In the genomic region with DNA sequence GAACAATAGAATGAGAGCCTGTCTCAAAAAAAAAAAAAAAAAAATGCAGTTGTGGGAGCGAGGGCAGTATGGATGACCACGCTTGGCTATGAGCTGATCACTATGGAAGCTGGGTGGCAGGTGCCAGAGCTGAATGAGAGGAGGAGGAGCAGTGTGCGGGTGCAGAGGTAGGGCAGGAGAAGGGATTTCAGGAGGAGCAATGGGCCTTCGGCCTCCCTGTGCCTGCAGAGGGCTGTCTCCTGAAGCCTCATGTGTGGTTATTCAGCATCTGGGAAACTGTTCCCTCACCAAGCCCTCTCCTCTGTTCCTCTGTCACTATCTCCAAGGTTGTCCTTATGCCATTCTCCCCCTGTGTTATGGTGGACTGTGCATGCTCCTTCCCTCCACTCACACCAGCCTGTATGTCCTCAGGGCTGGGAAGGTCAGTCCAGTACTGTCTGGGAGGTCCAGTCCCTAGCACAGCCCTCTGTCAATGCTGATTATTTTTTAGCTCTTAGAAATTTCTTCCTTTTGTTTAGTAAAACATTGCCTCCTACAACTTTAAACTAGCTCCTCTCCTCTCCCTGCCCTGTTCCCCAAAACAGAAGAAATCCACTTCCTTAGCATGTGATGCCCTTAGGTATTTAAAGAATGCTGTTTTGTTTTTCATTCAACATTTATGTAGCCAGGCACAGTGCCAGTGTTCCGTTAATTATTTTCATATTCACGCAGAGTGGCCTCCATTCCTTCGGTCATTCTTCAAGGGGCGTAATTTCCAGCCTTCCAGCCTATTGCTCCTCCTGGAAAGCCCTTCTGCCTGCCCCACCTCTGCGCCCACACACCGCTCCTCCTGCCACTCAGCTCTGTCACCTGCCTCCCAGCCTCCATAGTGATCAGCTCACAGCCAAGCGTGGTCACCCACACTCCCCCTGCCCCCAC, we compare ENCODE assay signal across 10 cellular contexts. TPM values are rescaled to one million over a fixed set of nuclear protein-coding genes. Genes with fewer than 3 reads are reported as not detected.
DNase-seq lines count a peak whose midpoint lies in the region; TF ChIP-seq lines count a peak whose summit lies in the region.
"Had no signal": no experiment of that assay in that cellular context is flagged by ENCODE, and none has a peak within 500 bp of the region (broad histone marks: within the 10 kb centered on the region; RNA-seq: fewer than 3 reads in every experiment).

No MANE protein-coding gene starts in this region.

- H3K27me3 ChIP-seq in SJSA1 (replicated peaks), result no peaks in the 10 kb centered on the region

- CTCF ChIA-PET in Calu3 (lab: Charles Lee), result interaction anchor here (0.6 to 2.7 kb wide), 13 partner anchors 10 to 401 kb away, joined by 3 to 21 read pairs (median 4); a partner anchor contains a TSS

- no peaks in the 10 kb centered on the region for H3K9me3 ChIP-seq in SJSA1 (replicated peaks)

- no peak for TF ChIP-seq CTCF in Calu3 (IDR thresholded peaks at IDR 0.05; ENCODE audit: unreplicated experiment)
- no peak for TF ChIP-seq CTCF in fibroblast of the aortic adventitia (IDR thresholded peaks at IDR 0.05; ENCODE audit: insufficient read depth, low read length)
- TF ChIP-seq CTCF in glutamatergic neuron (IDR thresholded peaks at IDR 0.05; ENCODE audit: partially characterized antibody, unreplicated experiment), result no peak

- no peaks in the 10 kb centered on the region for H3K9me3 Mint-ChIP-seq in Calu3 (ENCODE audit: low read depth, unreplicated experiment)
- H3K9me3 Mint-ChIP-seq in glutamatergic neuron (ENCODE audit: unreplicated experiment), result peaks cover 2% of the 10 kb centered on the region
- H3K9me3 Mint-ChIP-seq: activated naive CD4-positive, alpha-beta T cell treated with anti-CD3 and anti-CD28 coated beads for 36 hours had no signal

- no TSS peak for BruUV-seq in Calu3 (replicated peaks; lab: Mats Ljungman, UMichigan)

- H3K4me3 Mint-ChIP-seq in Calu3 (ENCODE audit: low read depth, unreplicated experiment) (peak overlapping the region; percentile 23), glutamatergic neuron (ENCODE audit: unreplicated experiment) (no peak overlapping the region)
- H3K4me3 Mint-ChIP-seq: activated naive CD4-positive, alpha-beta T cell treated with anti-CD3 and anti-CD28 coated beads for 36 hours had no signal

- H3K27ac Mint-ChIP-seq in Calu3 (ENCODE audit: unreplicated experiment), result peak overlapping the region; percentile 63
- no peak overlapping the region for H3K27ac Mint-ChIP-seq in glutamatergic neuron (ENCODE audit: unreplicated experiment)
- H3K27ac Mint-ChIP-seq: activated naive CD4-positive, alpha-beta T cell treated with anti-CD3 and anti-CD28 coated beads for 36 hours had no signal

- peaks cover 29% of the 10 kb centered on the region for H3K4me1 ChIP-seq in SJSA1 (replicated peaks)

- intact Hi-C loops in Calu3 (cut with micrococcal nuclease; ENCODE audit: unreplicated experiment), result no loop called here
- intact Hi-C loops in posterior vena cava (cut with DNase I), result no loop called here

- peaks cover 37% of the 10 kb centered on the region for H3K4me1 Mint-ChIP-seq in Calu3 (ENCODE audit: low read depth, unreplicated experiment)
- no peaks in the 10 kb centered on the region for H3K4me1 Mint-ChIP-seq in glutamatergic neuron (ENCODE audit: low read depth, unreplicated experiment)

- H3K4me3 ChIP-seq in SJSA1, result no peak overlapping the region
- no peak overlapping the region for H3K4me3 ChIP-seq in fibroblast of the aortic adventitia (ENCODE audit: low read depth, low read length)
- H3K4me3 ChIP-seq: K562 had no signal

- peak overlapping the region; percentile 48 for H3K27ac ChIP-seq in SJSA1

- DNase-seq in Calu3 (peak; percentile 91), SJSA1 (ENCODE audit: low read depth in 1 of 2, low spot score in 2 of 2) (peak; percentile 87 to 93), fibroblast of the aortic adventitia (ENCODE audit: low read depth) (peak; percentile 84), posterior vena cava (ENCODE audit: low spot score) (peak; percentile 19), COR-L47 (lab: John Stamatoyannopoulos, UW) (no peak), NCI-H2081 (lab: John Stamatoyannopoulos, UW) (no peak), NCI-H1105 treated with DMSO at 0.1 percent for 48 hours (lab: John Stamatoyannopoulos, UW) (no peak), glutamatergic neuron (no peak)
- DNase-seq: activated naive CD4-positive, alpha-beta T cell treated with anti-CD3 and anti-CD28 coated beads for 36 hours had no signal

- H3K36me3 ChIP-seq in SJSA1, result no peaks in the 10 kb centered on the region

- H3K36me3 Mint-ChIP-seq in Calu3 (ENCODE audit: insufficient read depth, unreplicated experiment) (peaks cover 16% of the 10 kb centered on the region), glutamatergic neuron (ENCODE audit: unreplicated experiment) (no peaks in the 10 kb centered on the region)

- no peaks in the 10 kb centered on the region for H3K27me3 Mint-ChIP-seq in Calu3 (ENCODE audit: unreplicated experiment)
- H3K27me3 Mint-ChIP-seq in glutamatergic neuron (ENCODE audit: unreplicated experiment), result no peaks in the 10 kb centered on the region

RNA-seq across cellular contexts. Expression of a gene that starts 48.9 kb away (rescaled TPM):
- total RNA-seq in Calu3 (2022) (5.0 and 5.6 TPM in 2 replicates), fibroblast of the aortic adventitia (ENCODE audit: low replicate concordance) (2.2 and 4.5 TPM in 2 replicates), posterior vena cava (1 to 10 TPM; 2.0 to 2.3 TPM), glutamatergic neuron (ENCODE audit: unreplicated experiment) (4.7 TPM)
- 3.6 TPM in 2 replicates for total RNA-seq in SJSA1 (2014; rRNA removed; shearing (Covaris generic))

Comparison
In these comparisons a context has a peak if more than half of its experiments do, and no peak if none do; other contexts are left out.
1. DNase-seq: peak in Calu3 (single experiment), SJSA1 (2 of 2), fibroblast of the aortic adventitia (single experiment) and posterior vena cava (single experiment); none in COR-L47 (single experiment), NCI-H2081 (0 of 2), NCI-H1105 treated with DMSO at 0.1 percent for 48 hours (single experiment) and glutamatergic neuron (single experiment).